1 cellular context compared by ENCODE assay signal in the genomic region with DNA sequence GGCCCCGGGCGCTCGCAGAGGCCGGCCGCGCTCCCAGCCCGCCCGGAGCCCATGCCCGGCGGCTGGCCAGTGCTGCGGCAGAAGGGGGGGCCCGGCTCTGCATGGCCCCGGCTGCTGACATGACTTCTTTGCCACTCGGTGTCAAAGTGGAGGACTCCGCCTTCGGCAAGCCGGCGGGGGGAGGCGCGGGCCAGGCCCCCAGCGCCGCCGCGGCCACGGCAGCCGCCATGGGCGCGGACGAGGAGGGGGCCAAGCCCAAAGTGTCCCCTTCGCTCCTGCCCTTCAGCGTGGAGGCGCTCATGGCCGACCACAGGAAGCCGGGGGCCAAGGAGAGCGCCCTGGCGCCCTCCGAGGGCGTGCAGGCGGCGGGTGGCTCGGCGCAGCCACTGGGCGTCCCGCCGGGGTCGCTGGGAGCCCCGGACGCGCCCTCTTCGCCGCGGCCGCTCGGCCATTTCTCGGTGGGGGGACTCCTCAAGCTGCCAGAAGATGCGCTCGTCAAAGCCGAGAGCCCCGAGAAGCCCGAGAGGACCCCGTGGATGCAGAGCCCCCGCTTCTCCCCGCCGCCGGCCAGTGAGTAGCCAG.
TF ChIP-seq lines count a peak whose summit lies in the region.

No MANE protein-coding gene starts in this region.

TF ChIP-seq in HepG2, 621 proteins besides CTCF, POLR2A, EP300 and RAD21 (continued from another document and continues in another):
- TF ChIP-seq, protein P1, sequence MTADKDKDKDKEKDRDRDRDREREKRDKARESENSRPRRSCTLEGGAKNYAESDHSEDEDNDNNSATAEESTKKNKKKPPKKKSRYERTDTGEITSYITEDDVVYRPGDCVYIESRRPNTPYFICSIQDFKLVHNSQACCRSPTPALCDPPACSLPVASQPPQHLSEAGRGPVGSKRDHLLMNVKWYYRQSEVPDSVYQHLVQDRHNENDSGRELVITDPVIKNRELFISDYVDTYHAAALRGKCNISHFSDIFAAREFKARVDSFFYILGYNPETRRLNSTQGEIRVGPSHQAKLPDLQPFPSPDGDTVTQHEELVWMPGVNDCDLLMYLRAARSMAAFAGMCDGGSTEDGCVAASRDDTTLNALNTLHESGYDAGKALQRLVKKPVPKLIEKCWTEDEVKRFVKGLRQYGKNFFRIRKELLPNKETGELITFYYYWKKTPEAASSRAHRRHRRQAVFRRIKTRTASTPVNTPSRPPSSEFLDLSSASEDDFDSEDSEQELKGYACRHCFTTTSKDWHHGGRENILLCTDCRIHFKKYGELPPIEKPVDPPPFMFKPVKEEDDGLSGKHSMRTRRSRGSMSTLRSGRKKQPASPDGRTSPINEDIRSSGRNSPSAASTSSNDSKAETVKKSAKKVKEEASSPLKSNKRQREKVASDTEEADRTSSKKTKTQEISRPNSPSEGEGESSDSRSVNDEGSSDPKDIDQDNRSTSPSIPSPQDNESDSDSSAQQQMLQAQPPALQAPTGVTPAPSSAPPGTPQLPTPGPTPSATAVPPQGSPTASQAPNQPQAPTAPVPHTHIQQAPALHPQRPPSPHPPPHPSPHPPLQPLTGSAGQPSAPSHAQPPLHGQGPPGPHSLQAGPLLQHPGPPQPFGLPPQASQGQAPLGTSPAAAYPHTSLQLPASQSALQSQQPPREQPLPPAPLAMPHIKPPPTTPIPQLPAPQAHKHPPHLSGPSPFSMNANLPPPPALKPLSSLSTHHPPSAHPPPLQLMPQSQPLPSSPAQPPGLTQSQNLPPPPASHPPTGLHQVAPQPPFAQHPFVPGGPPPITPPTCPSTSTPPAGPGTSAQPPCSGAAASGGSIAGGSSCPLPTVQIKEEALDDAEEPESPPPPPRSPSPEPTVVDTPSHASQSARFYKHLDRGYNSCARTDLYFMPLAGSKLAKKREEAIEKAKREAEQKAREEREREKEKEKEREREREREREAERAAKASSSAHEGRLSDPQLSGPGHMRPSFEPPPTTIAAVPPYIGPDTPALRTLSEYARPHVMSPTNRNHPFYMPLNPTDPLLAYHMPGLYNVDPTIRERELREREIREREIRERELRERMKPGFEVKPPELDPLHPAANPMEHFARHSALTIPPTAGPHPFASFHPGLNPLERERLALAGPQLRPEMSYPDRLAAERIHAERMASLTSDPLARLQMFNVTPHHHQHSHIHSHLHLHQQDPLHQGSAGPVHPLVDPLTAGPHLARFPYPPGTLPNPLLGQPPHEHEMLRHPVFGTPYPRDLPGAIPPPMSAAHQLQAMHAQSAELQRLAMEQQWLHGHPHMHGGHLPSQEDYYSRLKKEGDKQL (CRISPR knock-in tag; IDR thresholded peaks at IDR 0.05; ENCODE audit: low read depth): no peak
- TF ChIP-seq ZFYVE20 (CRISPR knock-in tag; IDR thresholded peaks at IDR 0.05; ENCODE audit: borderline replicate concordance, low read depth) (no peak), ZBTB38 (CRISPR knock-in tag; IDR thresholded peaks at IDR 0.05) (peak; percentile 6; the same call in 1 of the 2 replicates), TGIF2 (CRISPR knock-in tag; IDR thresholded peaks at IDR 0.05) (no peak), NR3C1 (CRISPR knock-in tag; IDR thresholded peaks at IDR 0.05) (no peak), WIZ (CRISPR knock-in tag; IDR thresholded peaks at IDR 0.05) (no peak), ARNT2 (CRISPR knock-in tag; IDR thresholded peaks at IDR 0.05; ENCODE audit: low read depth) (0 out of 2 replicates have a peak, but pooled peaks have one; percentile 3), NFKB2 (CRISPR knock-in tag; IDR thresholded peaks at IDR 0.05; ENCODE audit: borderline replicate concordance) (0 out of 2 replicates have a peak, but pooled peaks have one; percentile 5), ZNF343 (CRISPR knock-in tag; IDR thresholded peaks at IDR 0.05) (no peak), TAF15 (IDR thresholded peaks at IDR 0.05; ENCODE audit: low read depth, low read length, poor library complexity, severe bottlenecking) (no peak)
- TF ChIP-seq, protein P2, sequence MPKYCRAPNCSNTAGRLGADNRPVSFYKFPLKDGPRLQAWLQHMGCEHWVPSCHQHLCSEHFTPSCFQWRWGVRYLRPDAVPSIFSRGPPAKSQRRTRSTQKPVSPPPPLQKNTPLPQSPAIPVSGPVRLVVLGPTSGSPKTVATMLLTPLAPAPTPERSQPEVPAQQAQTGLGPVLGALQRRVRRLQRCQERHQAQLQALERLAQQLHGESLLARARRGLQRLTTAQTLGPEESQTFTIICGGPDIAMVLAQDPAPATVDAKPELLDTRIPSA (CRISPR knock-in tag; IDR thresholded peaks at IDR 0.05; ENCODE audit: borderline replicate concordance): no peak
- TF ChIP-seq, protein P3, sequence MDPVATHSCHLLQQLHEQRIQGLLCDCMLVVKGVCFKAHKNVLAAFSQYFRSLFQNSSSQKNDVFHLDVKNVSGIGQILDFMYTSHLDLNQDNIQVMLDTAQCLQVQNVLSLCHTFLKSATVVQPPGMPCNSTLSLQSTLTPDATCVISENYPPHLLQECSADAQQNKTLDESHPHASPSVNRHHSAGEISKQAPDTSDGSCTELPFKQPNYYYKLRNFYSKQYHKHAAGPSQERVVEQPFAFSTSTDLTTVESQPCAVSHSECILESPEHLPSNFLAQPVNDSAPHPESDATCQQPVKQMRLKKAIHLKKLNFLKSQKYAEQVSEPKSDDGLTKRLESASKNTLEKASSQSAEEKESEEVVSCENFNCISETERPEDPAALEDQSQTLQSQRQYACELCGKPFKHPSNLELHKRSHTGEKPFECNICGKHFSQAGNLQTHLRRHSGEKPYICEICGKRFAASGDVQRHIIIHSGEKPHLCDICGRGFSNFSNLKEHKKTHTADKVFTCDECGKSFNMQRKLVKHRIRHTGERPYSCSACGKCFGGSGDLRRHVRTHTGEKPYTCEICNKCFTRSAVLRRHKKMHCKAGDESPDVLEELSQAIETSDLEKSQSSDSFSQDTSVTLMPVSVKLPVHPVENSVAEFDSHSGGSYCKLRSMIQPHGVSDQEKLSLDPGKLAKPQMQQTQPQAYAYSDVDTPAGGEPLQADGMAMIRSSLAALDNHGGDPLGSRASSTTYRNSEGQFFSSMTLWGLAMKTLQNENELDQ (CRISPR knock-in tag; IDR thresholded peaks at IDR 0.05; ENCODE audit: borderline replicate concordance): no peak
- TF ChIP-seq, protein P4, sequence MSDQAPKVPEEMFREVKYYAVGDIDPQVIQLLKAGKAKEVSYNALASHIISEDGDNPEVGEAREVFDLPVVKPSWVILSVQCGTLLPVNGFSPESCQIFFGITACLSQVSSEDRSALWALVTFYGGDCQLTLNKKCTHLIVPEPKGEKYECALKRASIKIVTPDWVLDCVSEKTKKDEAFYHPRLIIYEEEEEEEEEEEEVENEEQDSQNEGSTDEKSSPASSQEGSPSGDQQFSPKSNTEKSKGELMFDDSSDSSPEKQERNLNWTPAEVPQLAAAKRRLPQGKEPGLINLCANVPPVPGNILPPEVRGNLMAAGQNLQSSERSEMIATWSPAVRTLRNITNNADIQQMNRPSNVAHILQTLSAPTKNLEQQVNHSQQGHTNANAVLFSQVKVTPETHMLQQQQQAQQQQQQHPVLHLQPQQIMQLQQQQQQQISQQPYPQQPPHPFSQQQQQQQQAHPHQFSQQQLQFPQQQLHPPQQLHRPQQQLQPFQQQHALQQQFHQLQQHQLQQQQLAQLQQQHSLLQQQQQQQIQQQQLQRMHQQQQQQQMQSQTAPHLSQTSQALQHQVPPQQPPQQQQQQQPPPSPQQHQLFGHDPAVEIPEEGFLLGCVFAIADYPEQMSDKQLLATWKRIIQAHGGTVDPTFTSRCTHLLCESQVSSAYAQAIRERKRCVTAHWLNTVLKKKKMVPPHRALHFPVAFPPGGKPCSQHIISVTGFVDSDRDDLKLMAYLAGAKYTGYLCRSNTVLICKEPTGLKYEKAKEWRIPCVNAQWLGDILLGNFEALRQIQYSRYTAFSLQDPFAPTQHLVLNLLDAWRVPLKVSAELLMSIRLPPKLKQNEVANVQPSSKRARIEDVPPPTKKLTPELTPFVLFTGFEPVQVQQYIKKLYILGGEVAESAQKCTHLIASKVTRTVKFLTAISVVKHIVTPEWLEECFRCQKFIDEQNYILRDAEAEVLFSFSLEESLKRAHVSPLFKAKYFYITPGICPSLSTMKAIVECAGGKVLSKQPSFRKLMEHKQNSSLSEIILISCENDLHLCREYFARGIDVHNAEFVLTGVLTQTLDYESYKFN (CRISPR knock-in tag; conservative IDR thresholded peaks at IDR 0.05): no peak
- TF ChIP-seq, protein P5, sequence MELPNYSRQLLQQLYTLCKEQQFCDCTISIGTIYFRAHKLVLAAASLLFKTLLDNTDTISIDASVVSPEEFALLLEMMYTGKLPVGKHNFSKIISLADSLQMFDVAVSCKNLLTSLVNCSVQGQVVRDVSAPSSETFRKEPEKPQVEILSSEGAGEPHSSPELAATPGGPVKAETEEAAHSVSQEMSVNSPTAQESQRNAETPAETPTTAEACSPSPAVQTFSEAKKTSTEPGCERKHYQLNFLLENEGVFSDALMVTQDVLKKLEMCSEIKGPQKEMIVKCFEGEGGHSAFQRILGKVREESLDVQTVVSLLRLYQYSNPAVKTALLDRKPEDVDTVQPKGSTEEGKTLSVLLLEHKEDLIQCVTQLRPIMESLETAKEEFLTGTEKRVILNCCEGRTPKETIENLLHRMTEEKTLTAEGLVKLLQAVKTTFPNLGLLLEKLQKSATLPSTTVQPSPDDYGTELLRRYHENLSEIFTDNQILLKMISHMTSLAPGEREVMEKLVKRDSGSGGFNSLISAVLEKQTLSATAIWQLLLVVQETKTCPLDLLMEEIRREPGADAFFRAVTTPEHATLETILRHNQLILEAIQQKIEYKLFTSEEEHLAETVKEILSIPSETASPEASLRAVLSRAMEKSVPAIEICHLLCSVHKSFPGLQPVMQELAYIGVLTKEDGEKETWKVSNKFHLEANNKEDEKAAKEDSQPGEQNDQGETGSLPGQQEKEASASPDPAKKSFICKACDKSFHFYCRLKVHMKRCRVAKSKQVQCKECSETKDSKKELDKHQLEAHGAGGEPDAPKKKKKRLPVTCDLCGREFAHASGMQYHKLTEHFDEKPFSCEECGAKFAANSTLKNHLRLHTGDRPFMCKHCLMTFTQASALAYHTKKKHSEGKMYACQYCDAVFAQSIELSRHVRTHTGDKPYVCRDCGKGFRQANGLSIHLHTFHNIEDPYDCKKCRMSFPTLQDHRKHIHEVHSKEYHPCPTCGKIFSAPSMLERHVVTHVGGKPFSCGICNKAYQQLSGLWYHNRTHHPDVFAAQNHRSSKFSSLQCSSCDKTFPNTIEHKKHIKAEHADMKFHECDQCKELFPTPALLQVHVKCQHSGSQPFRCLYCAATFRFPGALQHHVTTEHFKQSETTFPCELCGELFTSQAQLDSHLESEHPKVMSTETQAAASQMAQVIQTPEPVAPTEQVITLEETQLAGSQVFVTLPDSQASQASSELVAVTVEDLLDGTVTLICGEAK (IDR thresholded peaks at IDR 0.05): no peak
- TF ChIP-seq, protein P5 (CRISPR knock-in tag; IDR thresholded peaks at IDR 0.05): no peak
- TF ChIP-seq, protein P6, sequence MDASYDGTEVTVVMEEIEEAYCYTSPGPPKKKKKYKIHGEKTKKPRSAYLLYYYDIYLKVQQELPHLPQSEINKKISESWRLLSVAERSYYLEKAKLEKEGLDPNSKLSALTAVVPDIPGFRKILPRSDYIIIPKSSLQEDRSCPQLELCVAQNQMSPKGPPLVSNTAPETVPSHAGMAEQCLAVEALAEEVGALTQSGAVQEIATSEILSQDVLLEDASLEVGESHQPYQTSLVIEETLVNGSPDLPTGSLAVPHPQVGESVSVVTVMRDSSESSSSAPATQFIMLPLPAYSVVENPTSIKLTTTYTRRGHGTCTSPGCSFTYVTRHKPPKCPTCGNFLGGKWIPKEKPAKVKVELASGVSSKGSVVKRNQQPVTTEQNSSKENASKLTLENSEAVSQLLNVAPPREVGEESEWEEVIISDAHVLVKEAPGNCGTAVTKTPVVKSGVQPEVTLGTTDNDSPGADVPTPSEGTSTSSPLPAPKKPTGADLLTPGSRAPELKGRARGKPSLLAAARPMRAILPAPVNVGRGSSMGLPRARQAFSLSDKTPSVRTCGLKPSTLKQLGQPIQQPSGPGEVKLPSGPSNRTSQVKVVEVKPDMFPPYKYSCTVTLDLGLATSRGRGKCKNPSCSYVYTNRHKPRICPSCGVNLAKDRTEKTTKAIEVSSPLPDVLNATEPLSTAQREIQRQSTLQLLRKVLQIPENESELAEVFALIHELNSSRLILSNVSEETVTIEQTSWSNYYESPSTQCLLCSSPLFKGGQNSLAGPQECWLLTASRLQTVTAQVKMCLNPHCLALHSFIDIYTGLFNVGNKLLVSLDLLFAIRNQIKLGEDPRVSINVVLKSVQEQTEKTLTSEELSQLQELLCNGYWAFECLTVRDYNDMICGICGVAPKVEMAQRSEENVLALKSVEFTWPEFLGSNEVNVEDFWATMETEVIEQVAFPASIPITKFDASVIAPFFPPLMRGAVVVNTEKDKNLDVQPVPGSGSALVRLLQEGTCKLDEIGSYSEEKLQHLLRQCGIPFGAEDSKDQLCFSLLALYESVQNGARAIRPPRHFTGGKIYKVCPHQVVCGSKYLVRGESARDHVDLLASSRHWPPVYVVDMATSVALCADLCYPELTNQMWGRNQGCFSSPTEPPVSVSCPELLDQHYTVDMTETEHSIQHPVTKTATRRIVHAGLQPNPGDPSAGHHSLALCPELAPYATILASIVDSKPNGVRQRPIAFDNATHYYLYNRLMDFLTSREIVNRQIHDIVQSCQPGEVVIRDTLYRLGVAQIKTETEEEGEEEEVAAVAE (CRISPR knock-in tag; IDR thresholded peaks at IDR 0.05; ENCODE audit: borderline replicate concordance): no peak
- TF ChIP-seq, protein P7, sequence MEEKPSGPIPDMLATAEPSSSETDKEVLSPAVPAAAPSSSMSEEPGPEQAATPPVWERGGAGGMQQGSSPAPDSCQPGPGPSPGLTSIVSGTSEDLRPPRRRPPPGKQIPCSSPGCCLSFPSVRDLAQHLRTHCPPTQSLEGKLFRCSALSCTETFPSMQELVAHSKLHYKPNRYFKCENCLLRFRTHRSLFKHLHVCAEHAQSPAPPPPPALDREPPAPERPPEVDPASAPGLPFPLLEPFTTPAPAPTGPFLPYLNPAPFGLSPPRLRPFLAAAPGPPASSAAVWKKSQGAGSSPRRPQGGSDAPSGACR (CRISPR knock-in tag; IDR thresholded peaks at IDR 0.05): no peak
